Comparison of ENCODE assay signal across 8 cellular contexts in genomic region chr6:156925718-156926607, GRCh38.
A peak's percentile ranks its signal among the peaks of the same experiment; 100 is the strongest.
DNase-seq lines count a peak whose midpoint lies in the region; ATAC-seq, FAIRE-seq and TF ChIP-seq lines count a peak whose summit lies in the region.

No MANE protein-coding gene starts in this region.

- no peaks in the 10 kb centered on the region for H3K27me3 ChIP-seq in vagina

- peaks cover 50% of the 10 kb centered on the region for H3K4me1 ChIP-seq in vagina

- FAIRE-seq in GM12892 (lab: Jason Lieb, UNC) = peak; percentile 73

- no peak for TF ChIP-seq CTCF in vagina (IDR thresholded peaks at IDR 0.05)

- ATAC-seq in GM21367 (IDR thresholded peaks at IDR 0.05; ENCODE audit: unreplicated experiment) (peak; percentile 83), HG03159 (IDR thresholded peaks at IDR 0.05; ENCODE audit: unreplicated experiment) (peak; percentile 88)

- no peaks in the 10 kb centered on the region for H3K9me3 ChIP-seq in vagina

- no peak overlapping the region for H3K27ac ChIP-seq in vagina

- intact Hi-C loops in vagina (cut with DNase I) = no loop called here

- H3K36me3 ChIP-seq in vagina = no peaks in the 10 kb centered on the region

- H3K4me3 ChIP-seq in vagina = no peak overlapping the region

- DNase-seq in GM12892 (ENCODE audit: insufficient read length) (no peak), fibroblast of peridontal ligament (ENCODE audit: extremely low read depth) (peak; percentile 15), CD1c-positive myeloid dendritic cell (ENCODE audit: extremely low spot score) (no peak), vagina (ENCODE audit: extremely low spot score in 2 of 2) (no peak), LoVo (ENCODE audit: low spot score) (no peak), dermis blood vessel endothelial cell (no peak)

- TF ChIP-seq POLR2A in GM12892 (IDR thresholded peaks at IDR 0.05; ENCODE audit: low read depth, low read length) (no peak), vagina (IDR thresholded peaks at IDR 0.05) (no peak)
